Comparison of ENCODE assay signal across 8 cellular contexts in the genomic region with DNA sequence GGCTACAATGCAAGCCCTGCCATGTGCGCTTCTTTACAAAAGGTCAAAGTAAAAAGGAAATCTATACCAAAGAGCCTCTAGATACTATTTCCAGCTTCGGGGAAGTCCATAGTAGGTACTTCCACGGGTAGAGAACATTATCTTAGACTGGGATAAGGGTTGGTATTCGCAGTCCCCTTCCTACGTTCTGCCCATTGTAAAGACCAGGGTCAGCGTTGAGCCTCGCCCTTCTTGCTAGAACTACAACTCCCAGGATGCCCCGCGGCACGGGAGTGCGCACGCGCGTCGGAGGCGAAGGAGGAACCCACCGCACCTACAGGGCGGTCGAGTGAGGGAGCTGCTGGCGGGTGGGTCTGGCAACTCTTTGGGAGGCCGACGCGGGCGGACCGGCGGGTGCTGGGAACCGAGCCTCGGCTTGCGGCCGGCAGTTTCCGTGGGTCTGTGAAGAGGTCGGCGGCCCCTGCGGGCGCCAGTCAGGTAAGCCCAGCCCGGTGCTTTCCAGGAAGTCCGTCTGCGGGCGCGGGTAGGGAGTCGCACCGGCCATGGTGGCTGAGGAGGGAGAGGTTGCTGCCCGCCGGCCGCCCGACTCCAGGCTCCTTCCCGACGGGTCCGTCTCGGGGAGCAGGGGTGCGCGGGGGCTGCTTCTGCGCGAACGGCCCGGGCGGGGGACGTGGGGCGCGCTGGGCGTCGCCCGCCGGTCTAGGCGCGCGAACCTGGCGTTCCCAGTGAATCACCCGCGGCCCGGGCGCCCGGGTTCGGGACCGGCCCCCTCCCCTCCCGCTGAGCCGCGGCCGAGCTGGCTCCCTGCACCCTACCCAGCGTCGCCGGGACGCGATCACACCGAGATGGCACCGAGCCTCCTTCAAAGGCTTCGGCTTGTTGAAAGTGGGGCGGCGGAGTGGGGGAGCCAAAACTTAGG. TPM values are rescaled to one million over a fixed set of nuclear protein-coding genes. Genes with fewer than 3 reads are reported as not detected.
DNase-seq lines count a peak whose midpoint lies in the region; TF ChIP-seq lines count a peak whose summit lies in the region.

A gene (plus strand): TSS at position 294 of the 919 bp plus-strand sequence. CDS start 33,232 bp downstream, outside the sequence.

- 3% methylated on average over 63 to 75 of the region's 89 CpGs for WGBS in GM23248 (ENCODE audit: low coverage in 1 of 2, low lambda C conversion rate in 2 of 2, missing lambda C conversion rate in 2 of 2), 2 experiments

- H3K9me3 ChIP-seq in GM23248 (ENCODE audit: low read depth) (no peaks in the 10 kb centered on the region), Karpas-422 (ENCODE audit: low read length) (no peaks in the 10 kb centered on the region)

- in situ Hi-C loops in GM23248 (cut with MboI): no loop called here

- no peaks in the 10 kb centered on the region for H3K27me3 ChIP-seq in GM23248 (replicated peaks; ENCODE audit: insufficient read depth)
- H3K27me3 ChIP-seq in Karpas-422 (ENCODE audit: low read length): no peaks in the 10 kb centered on the region

- peaks cover 55% of the 10 kb centered on the region for H3K79me2 ChIP-seq in GM23248 (ENCODE audit: insufficient read depth)
- H3K79me2 ChIP-seq in Karpas-422 (ENCODE audit: low read length): no peaks in the 10 kb centered on the region

- peak within 1 kb of the TSS; percentile 79 for H3K27ac ChIP-seq in GM23248
- H3K27ac ChIP-seq in Karpas-422 (ENCODE audit: low read length): no peak within 1 kb of the TSS

- H3K9me2 ChIP-seq in GM23248 (ENCODE audit: insufficient read depth) (no peaks in the 10 kb centered on the region), Karpas-422 (replicated peaks; ENCODE audit: insufficient read depth, low read length) (no peaks in the 10 kb centered on the region)

- H3K9me3 Mint-ChIP-seq in nephron progenitor cell: no peaks in the 10 kb centered on the region
- no peaks in the 10 kb centered on the region for H3K9me3 Mint-ChIP-seq in stimulated activated naive CD8-positive, alpha-beta T cell treated with anti-CD3 and anti-CD28 coated beads, Interleukin-15, Interleukin-2, amounts not matched to agents 100 ng/mL and 50 ng/mL, for 24 hours

- H3K36me3 ChIP-seq in GM23248 (ENCODE audit: low read depth): no peaks in the 10 kb centered on the region
- no peaks in the 10 kb centered on the region for H3K36me3 ChIP-seq in Karpas-422 (ENCODE audit: insufficient read depth, low read length)

- H3K4me2 ChIP-seq in GM23248 (ENCODE audit: unreplicated experiment) (peak within 1 kb of the TSS; percentile 90), Karpas-422 (ENCODE audit: low read depth, low read length, poor library complexity, severe bottlenecking) (peak within 1 kb of the TSS; percentile 92)

- H3F3A ChIP-seq in GM23248 (ENCODE audit: insufficient read depth): peaks cover 10% of the 10 kb centered on the region; the same call in 1 of the 2 replicates

- H3K4me1 ChIP-seq in GM23248 (ENCODE audit: insufficient read depth) (peaks cover 30% of the 10 kb centered on the region; the same call in 1 of the 2 replicates), Karpas-422 (ENCODE audit: low read length) (peaks cover 11% of the 10 kb centered on the region)

- DNase-seq in Daoy (ENCODE audit: low read depth) (peak; percentile 99), GM23248 (peak; percentile 90), Karpas-422 (peak; percentile 95), SHP77 (lab: John Stamatoyannopoulos, UW) (peak; percentile 81 to 83), activated gamma-delta T cell (lab: John Stamatoyannopoulos, UW) (peak; percentile 81), fibroblast of the conjunctiva (ENCODE audit: low read depth) (peak; percentile 84), nephron progenitor cell (peak; percentile 97)

- peaks cover 4% of the 10 kb centered on the region for H3K36me3 Mint-ChIP-seq in nephron progenitor cell (ENCODE audit: low read depth)
- no peaks in the 10 kb centered on the region for H3K36me3 Mint-ChIP-seq in stimulated activated naive CD8-positive, alpha-beta T cell treated with anti-CD3 and anti-CD28 coated beads, Interleukin-15, Interleukin-2, amounts not matched to agents 100 ng/mL and 50 ng/mL, for 24 hours (ENCODE audit: low read depth)

- H3K4me3 ChIP-seq in GM23248 (peak within 1 kb of the TSS; percentile 82), Karpas-422 (ENCODE audit: low read length) (peak within 1 kb of the TSS; percentile 82)

- H3K27ac Mint-ChIP-seq in nephron progenitor cell: no peak within 1 kb of the TSS
- peak within 1 kb of the TSS; percentile 85 for H3K27ac Mint-ChIP-seq in stimulated activated naive CD8-positive, alpha-beta T cell treated with anti-CD3 and anti-CD28 coated beads, Interleukin-15, Interleukin-2, amounts not matched to agents 100 ng/mL and 50 ng/mL, for 24 hours

- H2AFZ ChIP-seq in GM23248: peak within 1 kb of the TSS; percentile 86
- H2AFZ ChIP-seq in Karpas-422 (ENCODE audit: low read length): peak within 1 kb of the TSS; percentile 94

- no peak for TF ChIP-seq CTCF in nephron progenitor cell (IDR thresholded peaks at IDR 0.05)

- H3K9ac ChIP-seq in GM23248 (peak within 1 kb of the TSS; percentile 88), Karpas-422 (ENCODE audit: low read length) (peak within 1 kb of the TSS; percentile 75)

- H4K20me1 ChIP-seq in GM23248 (ENCODE audit: insufficient read depth): peaks cover 15% of the 10 kb centered on the region; the same call in 1 of the 2 replicates
- peaks cover 13% of the 10 kb centered on the region; the same call in 1 of the 2 replicates for H4K20me1 ChIP-seq in Karpas-422 (ENCODE audit: insufficient read depth, low read depth, low read length)

- peaks cover 18% of the 10 kb centered on the region for H3K4me1 Mint-ChIP-seq in nephron progenitor cell
- H3K4me1 Mint-ChIP-seq in stimulated activated naive CD8-positive, alpha-beta T cell treated with anti-CD3 and anti-CD28 coated beads, Interleukin-15, Interleukin-2, amounts not matched to agents 100 ng/mL and 50 ng/mL, for 24 hours (ENCODE audit: low read depth): peaks cover 40% of the 10 kb centered on the region

- H3K27me3 Mint-ChIP-seq in nephron progenitor cell (ENCODE audit: low read depth, poor library complexity): no peaks in the 10 kb centered on the region
- no peaks in the 10 kb centered on the region for H3K27me3 Mint-ChIP-seq in stimulated activated naive CD8-positive, alpha-beta T cell treated with anti-CD3 and anti-CD28 coated beads, Interleukin-15, Interleukin-2, amounts not matched to agents 100 ng/mL and 50 ng/mL, for 24 hours

- peak within 1 kb of the TSS; percentile 98 for H3K4me3 Mint-ChIP-seq in nephron progenitor cell
- H3K4me3 Mint-ChIP-seq in stimulated activated naive CD8-positive, alpha-beta T cell treated with anti-CD3 and anti-CD28 coated beads, Interleukin-15, Interleukin-2, amounts not matched to agents 100 ng/mL and 50 ng/mL, for 24 hours: peak within 1 kb of the TSS; percentile 90

RNA-seq across cellular contexts. Expression of the gene that starts here (rescaled TPM):
- total RNA-seq in Daoy (2014; rRNA removed; shearing (Covaris generic)): 98.5 and 104 TPM in 2 replicates
- 35.1 and 46.0 TPM in 2 replicates for total RNA-seq in GM23248 (2014; rRNA removed; shearing (Covaris generic))
- 47.2 and 47.7 TPM in 2 replicates for polyA plus RNA-seq in GM23248 (2016; fragmentation: Nextera tagmentation; extraction: Ambion mirVana)
- total RNA-seq in Karpas-422 (2014; rRNA removed; shearing (Covaris generic); ENCODE audit: low replicate concordance): 6.9 and 13.7 TPM in 2 replicates
